In the genomic region with DNA sequence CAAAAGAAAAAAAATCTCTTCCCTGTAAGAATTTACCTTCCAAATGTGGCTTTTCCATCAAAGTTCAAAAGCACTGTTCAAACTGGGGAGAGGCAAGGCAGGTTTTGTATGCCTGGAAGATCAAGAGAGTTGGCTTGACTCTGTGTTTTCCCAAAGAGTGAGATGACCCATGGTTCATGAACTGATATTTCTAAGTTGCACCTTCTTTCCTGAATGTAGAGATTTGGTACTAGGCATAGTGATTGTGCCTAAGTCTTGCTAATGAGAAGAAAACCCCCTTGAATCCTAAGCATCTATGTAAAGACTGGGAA, we compare ENCODE assay signal across 37 cellular contexts. TPM values are rescaled to one million over a fixed set of nuclear protein-coding genes. Genes with fewer than 3 reads are reported as not detected.
"Had no signal": no experiment of that assay in that cellular context is flagged by ENCODE, and none has a peak within 500 bp of the region (broad histone marks: within the 10 kb centered on the region; RNA-seq: fewer than 3 reads in every experiment).

No MANE protein-coding gene starts in this region.

- H3K27ac ChIP-seq: adrenal gland, ascending aorta, brain microvascular endothelial cell, breast epithelium, cardiac muscle cell had no signal

- FAIRE-seq: astrocyte, bronchial epithelial cell had no signal

- H3K27me3 ChIP-seq: adrenal gland, ascending aorta, body of pancreas, breast epithelium, cardiac muscle cell had no signal

- H3K36me3 ChIP-seq: adrenal gland, ascending aorta, brain microvascular endothelial cell, breast epithelium, cardiac muscle cell had no signal

- H3K4me1 ChIP-seq: ascending aorta, breast epithelium had no signal

- ATAC-seq: activated naive CD4-positive, alpha-beta T cell treated with anti-CD3 and anti-CD28 coated beads, Interleukin-2, amount 50 U/mL, for 72 hours; activated naive CD8-positive, alpha-beta T cell treated with anti-CD3 and anti-CD28 coated beads, Interleukin-2, amount 50 U/mL, for 24 hours; activated T-cell treated with anti-CD3 and anti-CD28 coated beads, Interleukin-2, amount 50 U/mL, for 4 hours; activated T-cell treated with anti-CD3 and anti-CD28 coated beads, Interleukin-2, amount 50 U/mL, for 72 hours; activated T-helper 17 cell treated with anti-CD3 and anti-CD28 coated beads, Interleukin-2, amount 50 U/mL, for 72 hours had no signal

- DNase-seq: activated effector memory CD4-positive, alpha-beta T cell treated with anti-CD3 and anti-CD28 coated beads, Interleukin-2, amount 50 U/mL, for 16 hours; activated effector memory CD4-positive, alpha-beta T cell treated with Interleukin-2 at 50 U/mL for 16 hours; activated gamma-delta T cell; activated gamma-delta T cell treated with Interleukin-2 at 50 U/mL for 16 hours; activated naive CD4-positive, alpha-beta T cell; activated naive CD4-positive, alpha-beta T cell treated with anti-CD3 and anti-CD28 coated beads for 36 hours; activated naive CD4-positive, alpha-beta T cell treated with anti-CD3 and anti-CD28 coated beads, Interleukin-2, amount 10 ng/mL, durations not matched to agents 7 days and 5 days; activated naive CD4-positive, alpha-beta T cell treated with anti-CD3 and anti-CD28 coated beads, Interleukin-2, amount 50 U/mL, for 16 hours; activated naive CD4-positive, alpha-beta T cell treated with Interleukin-2 at 50 U/mL for 16 hours; activated naive CD8-positive, alpha-beta T cell treated with anti-CD3 and anti-CD28 coated beads for 36 hours; activated naive CD8-positive, alpha-beta T cell treated with anti-CD3 and anti-CD28 coated beads, Interleukin-2, amount 10 ng/mL, durations not matched to agents 7 days and 5 days; activated naive CD8-positive, alpha-beta T cell treated with anti-CD3 and anti-CD28 coated beads, Interleukin-2, amount 50 U/mL, for 24 hours; activated T-cell treated with anti-CD3 and anti-CD28 coated beads, Interleukin-2, amount 50 U/mL, for 1 hour; activated T-cell treated with anti-CD3 and anti-CD28 coated beads, Interleukin-2, amount 50 U/mL, for 24 hours; activated T-cell treated with anti-CD3 and anti-CD28 coated beads, Interleukin-2, amount 50 U/mL, for 4 hours; activated T-cell treated with anti-CD3 and anti-CD28 coated beads, Interleukin-2, amount 50 U/mL, for 48 hours; activated T-cell treated with anti-CD3 and anti-CD28 coated beads, Interleukin-2, amount 50 U/mL, for 72 hours; amniotic stem cell; amygdala; anterior cingulate cortex; aorta; brain microvascular endothelial cell; central memory CD4-positive, alpha-beta T cell; cerebellar nuclear complex had no signal

- H3K4me3 ChIP-seq: adrenal gland, ascending aorta, body of pancreas, breast epithelium, cardiac muscle cell had no signal

- H3K9me3 ChIP-seq: adrenal gland, ascending aorta, body of pancreas, breast epithelium had no signal

RNA-seq across cellular contexts. Expression of gene NTSR2, which starts 53.0 kb away (rescaled TPM):
- total RNA-seq: activated naive CD4-positive, alpha-beta T cell treated with anti-CD3 and anti-CD28 coated beads for 36 hours; activated naive CD4-positive, alpha-beta T cell treated with anti-CD3 and anti-CD28 coated beads, Interleukin-2, amount 50 U/mL, for 72 hours; activated naive CD8-positive, alpha-beta T cell treated with anti-CD3 and anti-CD28 coated beads for 36 hours; activated naive CD8-positive, alpha-beta T cell treated with anti-CD3 and anti-CD28 coated beads, Interleukin-2, amount 10 ng/mL, durations not matched to agents 7 days and 5 days; activated T-cell treated with anti-CD3 and anti-CD28 coated beads, Interleukin-2, amount 50 U/mL, for 4 hours; activated T-cell treated with anti-CD3 and anti-CD28 coated beads, Interleukin-2, amount 50 U/mL, for 72 hours; activated T-helper 1 cell treated with anti-CD3 and anti-CD28 coated beads, Interleukin-12 subunit alpha, Interleukin-12 subunit beta, Interleukin-2, Interleukin-4 antibody, amounts not matched to agents 30 ng/mL and 10 ng/mL and 1 ng/mL, durations not matched to agents 14 hours and 24 hours and 36 hours; activated T-helper 17 cell treated with anti-CD3 and anti-CD28 coated beads, Interleukin-2, amount 50 U/mL, for 72 hours; activated T-helper 2 cell treated with anti-CD3 and anti-CD28 coated beads, Interferon-gamma antibody, Interleukin-2, Interleukin-4, amounts not matched to agents 10 μg/mL and 5 μg/mL and 100 μg/mL, durations not matched to agents 14 hours and 24 hours and 36 hours; aorta; ascending aorta; astrocyte; body of pancreas; bronchial epithelial cell; cardiac muscle cell; cardiac septum; chondrocyte had no signal
- polyA plus RNA-seq: aorta, cardiac muscle cell had no signal
